In the genomic region with DNA sequence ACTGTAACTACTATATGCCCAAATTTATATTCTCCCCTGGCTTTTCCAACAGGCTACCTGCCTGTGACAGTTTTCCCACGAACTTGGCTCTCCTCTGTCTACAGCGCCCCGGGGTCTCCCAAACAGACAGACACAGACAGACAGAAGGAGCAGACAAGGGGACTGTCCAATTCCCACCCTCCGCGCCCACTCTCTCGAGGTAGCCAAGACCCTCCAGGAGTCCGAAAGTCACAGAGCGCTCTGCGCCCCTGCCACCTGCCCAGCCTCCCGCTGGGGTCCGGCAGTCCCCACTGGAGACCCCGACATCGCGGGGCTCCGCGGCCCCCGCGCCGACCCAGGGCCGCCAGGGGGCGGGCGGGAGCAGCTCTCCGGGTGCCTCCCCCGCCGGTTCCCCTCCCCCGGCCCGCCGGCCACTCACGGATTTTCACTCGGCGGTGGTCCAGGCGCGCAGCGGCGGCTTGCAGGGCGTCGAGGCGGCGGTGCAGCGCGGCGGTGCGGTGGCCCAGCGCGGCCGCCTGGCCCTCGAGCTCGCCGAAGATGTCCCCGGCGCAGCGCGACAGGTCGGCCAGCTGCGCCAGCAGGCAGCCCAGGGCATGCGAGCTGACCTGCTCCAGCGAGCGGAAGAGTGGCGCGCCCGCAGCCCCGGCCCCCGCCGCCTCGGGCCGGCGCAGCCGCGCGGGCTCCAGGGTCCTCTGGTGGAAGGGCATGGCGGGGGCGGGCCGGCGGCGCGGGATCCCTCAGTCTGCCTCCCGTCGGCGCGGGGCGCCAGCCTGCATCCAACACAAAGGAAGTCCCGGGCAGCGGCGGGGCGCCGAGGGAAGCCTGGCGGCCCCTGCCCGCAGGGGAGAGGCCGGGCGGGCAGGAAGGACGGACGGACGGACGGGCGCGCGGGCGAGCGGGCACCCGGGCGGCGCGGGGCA, we compare ENCODE assay signal across 8 cellular contexts.
DNase-seq lines count a peak whose midpoint lies in the region; ATAC-seq and TF ChIP-seq lines count a peak whose summit lies in the region.

No MANE protein-coding gene starts in this region.

- no peaks in the 10 kb centered on the region for H3K4me1 ChIP-seq in mucosa of stomach (ENCODE audit: control insufficient read depth, insufficient read depth, low read length)
- H3K4me1 ChIP-seq in stomach = peaks cover 0 to 20% (median 13%) of the 10 kb centered on the region in 4 donors

- TF ChIP-seq EP300 in stomach (IDR thresholded peaks at IDR 0.05) = no peak

- peak overlapping the region; percentile 70 for H3K9ac ChIP-seq in mucosa of stomach (ENCODE audit: low read length)

- no peaks in the 10 kb centered on the region for H3K36me3 Mint-ChIP-seq in activated T-cell treated with anti-CD3 and anti-CD28 coated beads, Interleukin-2, amount 50 U/mL, for 24 hours (ENCODE audit: low read depth)

- TF ChIP-seq POLR2A in stomach (IDR thresholded peaks at IDR 0.05) = no peak

- H3K36me3 ChIP-seq in mucosa of stomach (ENCODE audit: control insufficient read depth, insufficient read depth, low read length) (no peaks in the 10 kb centered on the region), stomach (no peaks in the 10 kb centered on the region)

- peak overlapping the region; percentile 78 to 89 (median 82) for H3K27ac ChIP-seq in stomach

- H3K4me3 ChIP-seq in AG10803 (ENCODE audit: low read length) = peak overlapping the region; percentile 79
- H3K4me3 ChIP-seq in mucosa of stomach (ENCODE audit: low read length) = peak overlapping the region; percentile 28
- H3K4me3 ChIP-seq in stomach = peak overlapping the region; percentile 76 to 88 (median 82)

- H3K27me3 ChIP-seq in mucosa of stomach (ENCODE audit: control insufficient read depth, insufficient read depth, low read length) (no peaks in the 10 kb centered on the region), stomach (peaks cover 0 to 6% (median 0%) of the 10 kb centered on the region in 3 donors)

- H3K27ac Mint-ChIP-seq in activated T-cell treated with anti-CD3 and anti-CD28 coated beads, Interleukin-2, amount 50 U/mL, for 24 hours = no peak overlapping the region

- peak; percentile 65 for ATAC-seq in GM18867 (IDR thresholded peaks at IDR 0.05; ENCODE audit: unreplicated experiment)
- ATAC-seq in HG03095 (IDR thresholded peaks at IDR 0.05; ENCODE audit: unreplicated experiment) = peak; percentile 53
- ATAC-seq in esophagus mucosa = peak; percentile 53

- DNase-seq in AG10803 (ENCODE audit: low read depth) (peak; percentile 53), NCI-H82 (lab: John Stamatoyannopoulos, UW) (peak; percentile 72), stomach (peak; percentile 77)
- peak; percentile 80 for DNase-seq in activated T-cell treated with anti-CD3 and anti-CD28 coated beads, Interleukin-2, amount 50 U/mL, for 24 hours

- H3K9me3 Mint-ChIP-seq in activated T-cell treated with anti-CD3 and anti-CD28 coated beads, Interleukin-2, amount 50 U/mL, for 24 hours = no peaks in the 10 kb centered on the region

- intact Hi-C loops in stomach (cut with DNase I; ENCODE audit: low total_unique reads) = no loop called here

- H3K4me1 Mint-ChIP-seq in activated T-cell treated with anti-CD3 and anti-CD28 coated beads, Interleukin-2, amount 50 U/mL, for 24 hours (ENCODE audit: low read depth) = peaks cover 10% of the 10 kb centered on the region

- 0 to 3% (median 1%) methylated on average over 6 to 103 of the region's 103 CpGs for WGBS in stomach, 5 donors

- H3K9me3 ChIP-seq in mucosa of stomach (ENCODE audit: control insufficient read depth, low read length) = no peaks in the 10 kb centered on the region
- H3K9me3 ChIP-seq in stomach = no peaks in the 10 kb centered on the region

- peak; percentile 45 for TF ChIP-seq CTCF in AG10803 (conservative IDR thresholded peaks at IDR 0.05; ENCODE audit: low read length)
- peak in 5 of 7 experiments; percentile 37 to 94 (median 76) for TF ChIP-seq CTCF in stomach (IDR thresholded peaks at IDR 0.05)

- H3K27me3 Mint-ChIP-seq in activated T-cell treated with anti-CD3 and anti-CD28 coated beads, Interleukin-2, amount 50 U/mL, for 24 hours = peaks cover 65% of the 10 kb centered on the region

- H3K4me3 Mint-ChIP-seq in activated T-cell treated with anti-CD3 and anti-CD28 coated beads, Interleukin-2, amount 50 U/mL, for 24 hours = peak overlapping the region; percentile 66

Comparison
In these comparisons a context has a peak if more than half of its experiments do, and no peak if none do; other contexts are left out.
1. Peak in every context shown above with its lines: DNase-seq, ATAC-seq, H3K4me3 ChIP-seq and H3K27ac ChIP-seq.
2. H3K4me3 ChIP-seq: peak in every context shown above with its lines; median percentile 82 in stomach; 79 in AG10803; 28 in mucosa of stomach.